ENCODE assay signal across 23 cellular contexts in the genomic region with DNA sequence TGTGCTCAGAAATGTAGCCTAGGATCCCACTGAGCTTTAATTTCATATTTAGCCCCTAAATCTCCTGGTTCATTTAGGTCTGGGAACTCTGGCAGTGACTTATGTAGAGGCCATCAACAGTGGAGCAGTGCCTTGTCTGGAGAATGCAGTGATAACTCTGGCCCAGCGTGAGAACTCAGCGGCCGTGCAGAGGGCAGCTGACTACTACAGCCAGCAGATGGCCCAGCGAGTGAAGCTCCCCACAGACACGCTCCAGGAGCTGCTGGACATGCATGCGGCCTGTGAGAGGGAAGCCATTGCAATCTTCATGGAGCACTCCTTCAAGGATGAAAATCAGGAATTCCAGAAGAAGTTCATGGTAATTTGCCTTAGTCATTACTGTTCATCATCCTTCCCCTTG. TPM values are rescaled to one million over a fixed set of nuclear protein-coding genes. Genes with fewer than 3 reads are reported as not detected.
DNase-seq lines count a peak whose midpoint lies in the region; ATAC-seq and TF ChIP-seq lines count a peak whose summit lies in the region.
"Had no signal": no experiment of that assay in that cellular context is flagged by ENCODE, and none has a peak within 500 bp of the region (broad histone marks: within the 10 kb centered on the region; RNA-seq: fewer than 3 reads in every experiment).

No MANE protein-coding gene starts in this region.

- no peak overlapping the region for H3K4me3 ChIP-seq in endodermal cell (ENCODE audit: low read length)
- H3K4me3 ChIP-seq: BLaER1 treated with 17β-estradiol and CSF1 and Interleukin-3, amounts not matched to agents 10 nM and 100 nM; SJCRH30 had no signal

- no peak overlapping the region for H3K4me3 Mint-ChIP-seq in endodermal cell
- H3K4me3 Mint-ChIP-seq: CD4-positive, alpha-beta memory T cell; IgD-negative memory B cell had no signal

- H3K36me3 ChIP-seq in endodermal cell (ENCODE audit: control insufficient read depth, insufficient read depth, low read length) = no peaks in the 10 kb centered on the region
- H3K36me3 ChIP-seq: BLaER1 treated with 17β-estradiol and CSF1 and Interleukin-3, amounts not matched to agents 10 nM and 100 nM; SJCRH30 had no signal

- no peak overlapping the region for H3K27ac Mint-ChIP-seq in endodermal cell
- H3K27ac Mint-ChIP-seq: CD4-positive, alpha-beta memory T cell had no signal

- H3K27ac ChIP-seq in endodermal cell (ENCODE audit: low read depth, low read length) = no peak overlapping the region
- H3K27ac ChIP-seq: BLaER1 treated with 17β-estradiol and CSF1 and Interleukin-3, amounts not matched to agents 10 nM and 100 nM; SJCRH30 had no signal

- no peak overlapping the region for H3K9ac ChIP-seq in endodermal cell (ENCODE audit: extremely low read depth, low read length, poor library complexity, severe bottlenecking)
- H3K9ac ChIP-seq: BLaER1 treated with 17β-estradiol and CSF1 and Interleukin-3, amounts not matched to agents 10 nM and 100 nM had no signal

- no peaks in the 10 kb centered on the region for H3K4me1 Mint-ChIP-seq in endodermal cell
- H3K4me1 Mint-ChIP-seq: CD4-positive, alpha-beta memory T cell; IgD-negative memory B cell had no signal

- H3K36me3 Mint-ChIP-seq in endodermal cell (ENCODE audit: low read depth) = no peaks in the 10 kb centered on the region
- H3K36me3 Mint-ChIP-seq: CD4-positive, alpha-beta memory T cell; IgD-negative memory B cell had no signal

- peak; percentile 23 for TF ChIP-seq CTCF in endodermal cell (conservative IDR thresholded peaks at IDR 0.05)

- H3K4me1 ChIP-seq in endodermal cell (ENCODE audit: control insufficient read depth, insufficient read depth, low read length) = no peaks in the 10 kb centered on the region
- H3K4me1 ChIP-seq: BLaER1 treated with 17β-estradiol and CSF1 and Interleukin-3, amounts not matched to agents 10 nM and 100 nM; SJCRH30 had no signal

- H3K27me3 ChIP-seq in endodermal cell (ENCODE audit: control insufficient read depth, insufficient read depth, low read length, poor library complexity, severe bottlenecking) = no peaks in the 10 kb centered on the region
- H3K27me3 ChIP-seq: BLaER1 treated with 17β-estradiol and CSF1 and Interleukin-3, amounts not matched to agents 10 nM and 100 nM; SJCRH30 had no signal

- H3K27me3 Mint-ChIP-seq in endodermal cell (ENCODE audit: insufficient read depth) = no peaks in the 10 kb centered on the region
- H3K27me3 Mint-ChIP-seq: CD4-positive, alpha-beta memory T cell had no signal

- no peaks in the 10 kb centered on the region for H3K9me3 ChIP-seq in endodermal cell (ENCODE audit: control insufficient read depth, low read length)
- H3K9me3 ChIP-seq: BLaER1 treated with 17β-estradiol and CSF1 and Interleukin-3, amounts not matched to agents 10 nM and 100 nM; SJCRH30 had no signal

- DNase-seq in ACHN (peak; percentile 7), HT-29 (ENCODE audit: low spot score) (peak; percentile 25), NCI-H526 treated with DMSO at 0.1 percent for 48 hours (lab: John Stamatoyannopoulos, UW) (peak; percentile 55), endodermal cell (peak; percentile 51), hypothalamus (lab: John Stamatoyannopoulos, UW) (no peak), NCI-H2029 treated with DMSO at 0.1 percent for 48 hours (lab: John Stamatoyannopoulos, UW) (no peak)
- DNase-seq: AML-193; CD4-positive, alpha-beta memory T cell; COR-L47; DMS79; EL; GDM1; NCI-H1105 treated with DMSO at 0.1 percent for 48 hours; NCI-H2029; NCI-H2227 treated with DMSO at 0.1 percent for 48 hours; SJCRH30 had no signal

- no peaks in the 10 kb centered on the region for H3K9me3 Mint-ChIP-seq in endodermal cell
- H3K9me3 Mint-ChIP-seq: CD4-positive, alpha-beta memory T cell had no signal

- 87 to 90% methylated on average over 6 of the region's 6 CpGs for WGBS in endodermal cell (ENCODE audit: insufficient coverage in 1 of 2, insufficient read length in 1 of 2), 2 experiments

- ATAC-seq in HG02571 (IDR thresholded peaks at IDR 0.05; ENCODE audit: unreplicated experiment) = no peak
- no peak for ATAC-seq in HG03432 (IDR thresholded peaks at IDR 0.05; ENCODE audit: unreplicated experiment)
- ATAC-seq: Right ventricle myocardium inferior had no signal

- in situ Hi-C loops in ACHN (cut with HindIII; ENCODE audit: low pct_ligation_motif_present, low pct_unique_long_range_greater_than_20kb, low sequenced_read_pairs) = no loop called here

RNA-seq across cellular contexts. Expression of gene GBP6, which starts 17.8 kb away (rescaled TPM):
- not detected in 2 replicates for total RNA-seq in HT-29 (2014; rRNA removed; shearing (Covaris generic))
- total RNA-seq in endodermal cell = not detected
- not detected for polyA plus RNA-seq in endodermal cell (2013, experiment 1 of 2)
- not detected for polyA plus RNA-seq in endodermal cell (2013, experiment 2 of 2)
- total RNA-seq: NCI-H460, RPMI7951, SJCRH30 had no signal
- polyA plus RNA-seq: IgD-negative memory B cell had no signal

Comparison
In these comparisons a context has a peak if more than half of its experiments do, and no peak if none do; other contexts are left out.
1. DNase-seq: peak in ACHN (single experiment), HT-29 (single experiment), NCI-H526 treated with DMSO at 0.1 percent for 48 hours (single experiment) and endodermal cell (single experiment); none in hypothalamus (0 of 51) and NCI-H2029 treated with DMSO at 0.1 percent for 48 hours (single experiment).